ENCODE assay signal across 8 cellular contexts in the genomic region with DNA sequence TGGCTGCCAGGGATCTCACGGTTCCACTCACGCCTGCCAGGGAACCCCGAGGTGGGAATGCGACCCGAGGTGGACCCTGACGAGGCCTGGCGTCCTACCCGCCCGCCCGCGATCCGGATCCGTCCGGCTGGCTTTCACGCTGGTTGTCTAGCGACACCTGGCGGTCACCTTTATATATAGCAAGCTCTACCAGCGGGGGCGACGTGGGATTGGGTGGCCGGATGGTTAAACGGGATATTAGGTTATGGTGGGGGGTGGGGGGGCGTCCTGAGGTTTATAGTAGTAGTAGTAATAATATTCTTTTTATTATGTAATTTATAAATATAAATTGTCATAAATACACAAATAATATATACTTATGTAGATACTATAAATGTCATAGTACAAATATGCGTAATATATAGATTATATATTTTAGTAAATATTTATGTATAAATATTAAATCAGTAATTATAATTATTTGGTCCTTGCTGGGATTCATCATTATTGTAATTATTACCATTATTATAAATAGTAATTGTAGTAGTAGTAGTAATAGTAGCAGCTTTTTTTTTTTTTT.
DNase-seq lines count a peak whose midpoint lies in the region; ATAC-seq and TF ChIP-seq lines count a peak whose summit lies in the region.

No MANE protein-coding gene starts in this region.

- no peaks in the 10 kb centered on the region for H3K4me1 ChIP-seq in right cardiac atrium (ENCODE audit: control insufficient read depth, insufficient read depth, low read length)

- intact Hi-C loops in right cardiac atrium (cut with DNase I): loop anchor here in 3 of 4 donors (5.0 to 10.0 kb wide), 3 partner anchors 56 to 398 kb away; a partner anchor contains a TSS

- H3K4me3 ChIP-seq in right cardiac atrium (ENCODE audit: low read length): no peak overlapping the region
- no peak overlapping the region for H3K4me3 ChIP-seq in retinal pigment epithelial cell (ENCODE audit: low read length)

- DNase-seq in GM13977 (ENCODE audit: low spot score) (peak; percentile 91), MV-4-11 (lab: John Stamatoyannopoulos, UW) (peak; percentile 54), T1000 (lab: John Stamatoyannopoulos, UW) (peak; percentile 38), anterior cingulate cortex (lab: John Stamatoyannopoulos, UW) (peak in 51 of 58 donors; percentile 6 to 80 (median 46)), right cardiac atrium (peak; percentile 79 to 90 (median 89)), retinal pigment epithelial cell (ENCODE audit: low read depth) (peak; percentile 15)

- 4% methylated on average over 24 of the region's 24 CpGs for WGBS in right cardiac atrium

- no peak overlapping the region for H3K27ac ChIP-seq in 22Rv1
- H3K27ac ChIP-seq in right cardiac atrium (ENCODE audit: low read length): no peak overlapping the region

- peak; percentile 47 to 69 for ATAC-seq in right cardiac atrium
- ATAC-seq in HG02763 (IDR thresholded peaks at IDR 0.05; ENCODE audit: unreplicated experiment): no peak

- H3K27me3 ChIP-seq in right cardiac atrium (ENCODE audit: control insufficient read depth, insufficient read depth): no peaks in the 10 kb centered on the region

- no peaks in the 10 kb centered on the region for H3K9me3 ChIP-seq in right cardiac atrium (ENCODE audit: control insufficient read depth, low read length)

- in situ Hi-C loops in GM13977 (cut with MboI; ENCODE audit: low pct_unique_long_range_greater_than_20kb, low sequenced_read_pairs, unreplicated experiment): loop anchor here (25.0 kb wide), 2 partner anchors 226 to 401 kb away; a partner anchor contains a TSS

- TF ChIP-seq CTCF in 22Rv1 (IDR thresholded peaks at IDR 0.05) (peak; percentile 82), GM13977 (IDR thresholded peaks at IDR 0.05; ENCODE audit: extremely low read depth, insufficient read depth, missing control alignments) (peak; percentile 89), retinal pigment epithelial cell (conservative IDR thresholded peaks at IDR 0.05; ENCODE audit: low read depth, low read length) (peak; percentile 75)

Comparison
In these comparisons a context has a peak if more than half of its experiments do, and no peak if none do; other contexts are left out.
1. DNase-seq: peak in every context shown above with its lines; median percentile 91 in GM13977; 89 in right cardiac atrium; 54 in MV-4-11; 46 in anterior cingulate cortex; 38 in T1000; 15 in retinal pigment epithelial cell.